10 cellular contexts compared by ENCODE assay signal in genomic region chr2:145007673-145008263, GRCh38.
DNase-seq lines count a peak whose midpoint lies in the region; ATAC-seq and TF ChIP-seq lines count a peak whose summit lies in the region.
"Had no signal": no experiment of that assay in that cellular context is flagged by ENCODE, and none has a peak within 500 bp of the region (broad histone marks: within the 10 kb centered on the region; RNA-seq: fewer than 3 reads in every experiment).

No MANE protein-coding gene starts in this region.

- no peaks in the 10 kb centered on the region for H3K4me1 Mint-ChIP-seq in activated T-cell treated with anti-CD3 and anti-CD28 coated beads, Interleukin-2, amount 50 U/mL, for 72 hours (ENCODE audit: low read depth)

- H3K9me3 ChIP-seq in prostate gland, result no peaks in the 10 kb centered on the region

- DNase-seq in Daoy (ENCODE audit: low read depth), result peak; percentile 72
- peak; percentile 80 for DNase-seq in foreskin melanocyte
- peak; percentile 53 for DNase-seq in skeletal muscle cell (ENCODE audit: low read depth)
- no peak for DNase-seq in activated effector memory CD4-positive, alpha-beta T cell treated with anti-CD3 and anti-CD28 coated beads, Interleukin-2, amount 50 U/mL, for 16 hours
- DNase-seq in prostate gland (ENCODE audit: low spot score), result no peak
- no peak for DNase-seq in posterior cingulate gyrus
- no peak for DNase-seq in activated T-cell treated with anti-CD3 and anti-CD28 coated beads, Interleukin-2, amount 50 U/mL, for 72 hours
- DNase-seq: activated CD4-positive, alpha-beta memory T cell treated with anti-CD3 and anti-CD28 coated beads for 36 hours; NCI-H1417 had no signal

- H3K4me3 Mint-ChIP-seq in activated T-cell treated with anti-CD3 and anti-CD28 coated beads, Interleukin-2, amount 50 U/mL, for 72 hours, result no peak overlapping the region
- H3K4me3 Mint-ChIP-seq: activated CD4-positive, alpha-beta memory T cell treated with anti-CD3 and anti-CD28 coated beads for 36 hours had no signal

- intact Hi-C loops in prostate gland (cut with DNase I) (no loop called here), posterior cingulate gyrus (cut with DNase I) (no loop called here)

- WGBS in prostate gland, result 72% methylated on average over 1 of the region's 1 CpG

- H3K4me3 ChIP-seq in skeletal muscle cell (ENCODE audit: low read depth, low read length), result no peak overlapping the region
- no peak overlapping the region for H3K4me3 ChIP-seq in prostate gland

- no peaks in the 10 kb centered on the region for H3K27me3 ChIP-seq in prostate gland (replicated peaks; ENCODE audit: insufficient read depth)

- no peak for TF ChIP-seq POLR2A in prostate gland (IDR thresholded peaks at IDR 0.05)

- no peaks in the 10 kb centered on the region for H3K27me3 Mint-ChIP-seq in activated T-cell treated with anti-CD3 and anti-CD28 coated beads, Interleukin-2, amount 50 U/mL, for 72 hours (ENCODE audit: low read depth)

- peak; percentile 66 for ATAC-seq in SK-N-SH treated with all-trans-retinoic acid at 6 μM for 48 hours
- ATAC-seq in activated T-cell treated with anti-CD3 and anti-CD28 coated beads, Interleukin-2, amount 50 U/mL, for 72 hours (replicated peaks in 1 of 2), result no peak

- H3K27ac Mint-ChIP-seq in activated T-cell treated with anti-CD3 and anti-CD28 coated beads, Interleukin-2, amount 50 U/mL, for 72 hours, result no peak overlapping the region
- H3K27ac Mint-ChIP-seq: activated CD4-positive, alpha-beta memory T cell treated with anti-CD3 and anti-CD28 coated beads for 36 hours had no signal

- H3K36me3 Mint-ChIP-seq in activated T-cell treated with anti-CD3 and anti-CD28 coated beads, Interleukin-2, amount 50 U/mL, for 72 hours (ENCODE audit: insufficient read depth in 2 of 2), result no peaks in the 10 kb centered on the region
- H3K36me3 Mint-ChIP-seq: activated CD4-positive, alpha-beta memory T cell treated with anti-CD3 and anti-CD28 coated beads for 36 hours had no signal

- no peaks in the 10 kb centered on the region for H3K36me3 ChIP-seq in prostate gland

- no peak overlapping the region for H3K27ac ChIP-seq in prostate gland

- no peaks in the 10 kb centered on the region for H3K4me1 ChIP-seq in prostate gland (replicated peaks)

- H3K9me3 Mint-ChIP-seq in activated T-cell treated with anti-CD3 and anti-CD28 coated beads, Interleukin-2, amount 50 U/mL, for 72 hours, result no peaks in the 10 kb centered on the region
- H3K9me3 Mint-ChIP-seq: activated CD4-positive, alpha-beta memory T cell treated with anti-CD3 and anti-CD28 coated beads for 36 hours had no signal

- no peak for TF ChIP-seq CTCF in prostate gland (IDR thresholded peaks at IDR 0.05)

TF ChIP-seq in SK-N-SH treated with all-trans-retinoic acid at 6 μM for 48 hours, 23 proteins besides CTCF, POLR2A, EP300 and RAD21:
- TF ChIP-seq GLIS3 (CRISPR knock-in tag; IDR thresholded peaks at IDR 0.05), result no peak
- TF ChIP-seq, protein P1, sequence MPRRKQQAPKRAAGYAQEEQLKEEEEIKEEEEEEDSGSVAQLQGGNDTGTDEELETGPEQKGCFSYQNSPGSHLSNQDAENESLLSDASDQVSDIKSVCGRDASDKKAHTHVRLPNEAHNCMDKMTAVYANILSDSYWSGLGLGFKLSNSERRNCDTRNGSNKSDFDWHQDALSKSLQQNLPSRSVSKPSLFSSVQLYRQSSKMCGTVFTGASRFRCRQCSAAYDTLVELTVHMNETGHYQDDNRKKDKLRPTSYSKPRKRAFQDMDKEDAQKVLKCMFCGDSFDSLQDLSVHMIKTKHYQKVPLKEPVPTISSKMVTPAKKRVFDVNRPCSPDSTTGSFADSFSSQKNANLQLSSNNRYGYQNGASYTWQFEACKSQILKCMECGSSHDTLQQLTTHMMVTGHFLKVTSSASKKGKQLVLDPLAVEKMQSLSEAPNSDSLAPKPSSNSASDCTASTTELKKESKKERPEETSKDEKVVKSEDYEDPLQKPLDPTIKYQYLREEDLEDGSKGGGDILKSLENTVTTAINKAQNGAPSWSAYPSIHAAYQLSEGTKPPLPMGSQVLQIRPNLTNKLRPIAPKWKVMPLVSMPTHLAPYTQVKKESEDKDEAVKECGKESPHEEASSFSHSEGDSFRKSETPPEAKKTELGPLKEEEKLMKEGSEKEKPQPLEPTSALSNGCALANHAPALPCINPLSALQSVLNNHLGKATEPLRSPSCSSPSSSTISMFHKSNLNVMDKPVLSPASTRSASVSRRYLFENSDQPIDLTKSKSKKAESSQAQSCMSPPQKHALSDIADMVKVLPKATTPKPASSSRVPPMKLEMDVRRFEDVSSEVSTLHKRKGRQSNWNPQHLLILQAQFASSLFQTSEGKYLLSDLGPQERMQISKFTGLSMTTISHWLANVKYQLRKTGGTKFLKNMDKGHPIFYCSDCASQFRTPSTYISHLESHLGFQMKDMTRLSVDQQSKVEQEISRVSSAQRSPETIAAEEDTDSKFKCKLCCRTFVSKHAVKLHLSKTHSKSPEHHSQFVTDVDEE (CRISPR knock-in tag; IDR thresholded peaks at IDR 0.05), result no peak
- no peak for TF ChIP-seq BACH2 (CRISPR knock-in tag; IDR thresholded peaks at IDR 0.05; ENCODE audit: borderline replicate concordance)
- no peak for TF ChIP-seq TCF4 (CRISPR knock-in tag; IDR thresholded peaks at IDR 0.05; ENCODE audit: borderline replicate concordance)
- no peak for TF ChIP-seq ZNF70 (CRISPR knock-in tag; IDR thresholded peaks at IDR 0.05)
- TF ChIP-seq PPARA (CRISPR knock-in tag; IDR thresholded peaks at IDR 0.05; ENCODE audit: borderline replicate concordance), result no peak
- TF ChIP-seq ZFP30 (CRISPR knock-in tag; IDR thresholded peaks at IDR 0.05), result no peak
- TF ChIP-seq ZNF8 (CRISPR knock-in tag; IDR thresholded peaks at IDR 0.05), result no peak
- TF ChIP-seq, protein P2, sequence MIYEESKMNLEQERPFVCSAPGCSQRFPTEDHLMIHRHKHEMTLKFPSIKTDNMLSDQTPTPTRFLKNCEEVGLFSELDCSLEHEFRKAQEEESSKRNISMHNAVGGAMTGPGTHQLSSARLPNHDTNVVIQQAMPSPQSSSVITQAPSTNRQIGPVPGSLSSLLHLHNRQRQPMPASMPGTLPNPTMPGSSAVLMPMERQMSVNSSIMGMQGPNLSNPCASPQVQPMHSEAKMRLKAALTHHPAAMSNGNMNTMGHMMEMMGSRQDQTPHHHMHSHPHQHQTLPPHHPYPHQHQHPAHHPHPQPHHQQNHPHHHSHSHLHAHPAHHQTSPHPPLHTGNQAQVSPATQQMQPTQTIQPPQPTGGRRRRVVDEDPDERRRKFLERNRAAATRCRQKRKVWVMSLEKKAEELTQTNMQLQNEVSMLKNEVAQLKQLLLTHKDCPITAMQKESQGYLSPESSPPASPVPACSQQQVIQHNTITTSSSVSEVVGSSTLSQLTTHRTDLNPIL (CRISPR knock-in tag; IDR thresholded peaks at IDR 0.05; ENCODE audit: low read depth), result no peak
- no peak; the same call in 1 of the 2 replicates for TF ChIP-seq ISL1 (CRISPR knock-in tag; IDR thresholded peaks at IDR 0.05)
- TF ChIP-seq RARB (CRISPR knock-in tag; IDR thresholded peaks at IDR 0.05), result no peak
- TF ChIP-seq ZC3H10 (CRISPR knock-in tag; IDR thresholded peaks at IDR 0.05), result no peak
- TF ChIP-seq ARNTL (CRISPR knock-in tag; IDR thresholded peaks at IDR 0.05; ENCODE audit: borderline replicate concordance, low read depth), result no peak
- TF ChIP-seq CSRNP3 (CRISPR knock-in tag; IDR thresholded peaks at IDR 0.05), result no peak
- TF ChIP-seq TOX (CRISPR knock-in tag; IDR thresholded peaks at IDR 0.05; ENCODE audit: borderline replicate concordance), result no peak
- TF ChIP-seq ZNF565 (CRISPR knock-in tag; conservative IDR thresholded peaks at IDR 0.05; ENCODE audit: low read depth), result no peak

Comparison
In these comparisons a context has a peak if more than half of its experiments do, and no peak if none do; other contexts are left out.
1. DNase-seq: peak in Daoy (single experiment), foreskin melanocyte (single experiment) and skeletal muscle cell (single experiment); none in activated effector memory CD4-positive, alpha-beta T cell treated with anti-CD3 and anti-CD28 coated beads, Interleukin-2, amount 50 U/mL, for 16 hours (single experiment), prostate gland (single experiment), posterior cingulate gyrus (0 of 10) and activated T-cell treated with anti-CD3 and anti-CD28 coated beads, Interleukin-2, amount 50 U/mL, for 72 hours (0 of 2).